ENCODE assay signal across 25 cellular contexts in genomic region chr1:158799689-158800088, GRCh38. TPM values are rescaled to one million over a fixed set of nuclear protein-coding genes. Genes with fewer than 3 reads are reported as not detected.
"Had no signal": no experiment of that assay in that cellular context is flagged by ENCODE, and none has a peak within 500 bp of the region (broad histone marks: within the 10 kb centered on the region; RNA-seq: fewer than 3 reads in every experiment).

No MANE protein-coding gene starts in this region.

- H3K36me3 Mint-ChIP-seq: brain, naive B cell, neural progenitor cell, T-cell had no signal

- H3K9me3 Mint-ChIP-seq: brain, naive B cell, neural progenitor cell, T-cell had no signal

- H3K27ac Mint-ChIP-seq: brain, neural progenitor cell, T-cell had no signal

- H3K4me1 Mint-ChIP-seq: brain, naive B cell, T-cell had no signal

- DNase-seq: activated CD4-positive, alpha-beta T cell treated with anti-CD3 and anti-CD28 coated beads for 4 hours; activated CD8-positive, alpha-beta memory T cell treated with anti-CD3 and anti-CD28 coated beads for 24 hours; activated naive CD4-positive, alpha-beta T cell treated with anti-CD3 and anti-CD28 coated beads, Interleukin-2, amount 50 U/mL, for 16 hours; central memory CD4-positive, alpha-beta T cell; effector CD4-positive, alpha-beta T cell; esophagus squamous epithelium; mammary epithelial cell; naive B cell; ovary; stimulated activated CD4-positive, alpha-beta T cell treated with anti-CD3 and anti-CD28 coated beads, Interleukin-4, amount 100 ng/mL, for 1 hour; stimulated activated naive CD4-positive, alpha-beta T cell treated with Interleukin-2 at 50 U/mL for 16 hours; substantia nigra; T-cell had no signal

- H3K9me3 ChIP-seq: esophagus squamous epithelium, ovary, tibial nerve, vagina had no signal

- H3K4me1 ChIP-seq: esophagus squamous epithelium, neural progenitor cell, tibial nerve, vagina had no signal

- H3K4me3 Mint-ChIP-seq: brain, naive B cell, neural progenitor cell, T-cell had no signal

- H3K4me3 ChIP-seq: coronary artery, esophagus squamous epithelium, hepatocyte, neural progenitor cell, ovary, tibial nerve, vagina had no signal

- H3K27me3 Mint-ChIP-seq: brain had no signal

- ATAC-seq: left lobe of liver, sciatic nerve, T-cell had no signal

- H3K36me3 ChIP-seq: esophagus squamous epithelium, neural progenitor cell, ovary, tibial nerve, vagina had no signal

- H3K27me3 ChIP-seq: esophagus squamous epithelium, hepatocyte, neural progenitor cell, ovary, tibial nerve, vagina had no signal

- H3K27ac ChIP-seq: coronary artery, esophagus squamous epithelium, hepatocyte, neural progenitor cell, ovary, tibial nerve, vagina, VCaP had no signal

RNA-seq across cellular contexts. Expression of gene OR6N2, which starts 18.7 kb away (rescaled TPM):
- total RNA-seq: esophagus squamous epithelium, fibroblast of villous mesenchyme, glomerular endothelial cell, hepatocyte, left lobe of liver, mammary epithelial cell, mononuclear cell, ovary, sciatic nerve, T-cell, tibial nerve, vagina had no signal

RNA-seq across cellular contexts. Expression of gene OR6N1, which starts 27.7 kb away (rescaled TPM):
- total RNA-seq: esophagus squamous epithelium, fibroblast of villous mesenchyme, glomerular endothelial cell, hepatocyte, left lobe of liver, mammary epithelial cell, ovary, sciatic nerve, T-cell, tibial nerve, vagina had no signal

RNA-seq across cellular contexts. Expression of gene MNDA, which starts 31.5 kb away (rescaled TPM):
- total RNA-seq: fibroblast of villous mesenchyme, glomerular endothelial cell, hepatocyte, mammary epithelial cell had no signal

RNA-seq across cellular contexts. Expression of gene OR6K6, which starts 45.2 kb away (rescaled TPM):
- total RNA-seq: esophagus squamous epithelium, fibroblast of villous mesenchyme, glomerular endothelial cell, hepatocyte, left lobe of liver, mammary epithelial cell, mononuclear cell, ovary, sciatic nerve, T-cell, tibial nerve, vagina had no signal
